ENCODE assay signal across 17 cellular contexts in the genomic region with DNA sequence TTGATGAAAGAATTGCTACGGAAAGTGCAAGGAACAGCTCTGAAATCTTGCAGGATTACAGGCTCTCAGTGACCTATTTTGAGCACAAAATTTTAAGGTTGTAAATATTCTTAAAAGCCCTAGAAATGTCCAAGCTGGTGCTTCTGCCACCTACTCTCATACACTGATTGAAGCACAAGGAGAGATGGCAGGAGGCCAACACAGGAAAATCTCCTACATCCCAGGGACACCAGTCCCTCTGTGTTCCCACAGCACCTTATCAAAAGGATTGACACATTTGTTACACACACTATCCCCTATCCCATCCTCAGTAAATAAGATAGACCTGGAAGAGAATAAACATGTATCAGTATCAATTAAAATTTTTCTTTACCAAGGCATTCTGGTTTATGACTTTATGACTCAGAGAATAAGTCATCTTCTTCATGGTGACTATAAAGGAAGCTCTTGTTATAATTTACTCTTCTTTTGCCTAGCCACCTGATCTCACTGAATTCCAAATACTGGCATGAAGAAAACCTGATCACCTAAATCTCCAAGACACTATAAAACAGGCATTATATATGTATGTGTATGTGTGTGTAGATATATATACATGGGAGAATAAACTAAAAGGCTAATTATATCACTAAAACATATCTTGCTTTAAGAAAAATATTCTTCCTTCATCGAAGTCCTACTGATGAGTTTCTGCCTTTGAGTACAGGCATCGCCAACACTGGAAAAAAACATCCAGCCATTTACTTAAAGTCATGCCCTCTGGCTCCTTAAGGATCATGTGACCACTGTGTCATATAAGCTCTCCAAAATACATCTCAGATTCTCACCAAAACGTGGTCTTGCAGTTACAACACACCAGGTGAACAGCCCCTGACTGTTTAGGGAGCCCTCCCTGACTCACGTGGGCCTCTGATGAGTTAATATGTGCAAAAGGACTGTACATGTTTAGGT.
DNase-seq lines count a peak whose midpoint lies in the region; ATAC-seq and TF ChIP-seq lines count a peak whose summit lies in the region.
"Had no signal": no experiment of that assay in that cellular context is flagged by ENCODE, and none has a peak within 500 bp of the region (broad histone marks: within the 10 kb centered on the region; RNA-seq: fewer than 3 reads in every experiment).

No MANE protein-coding gene starts in this region.

- no peak for ATAC-seq in GM21381 (IDR thresholded peaks at IDR 0.05; ENCODE audit: unreplicated experiment)
- ATAC-seq in activated CD8-positive, alpha-beta memory T cell treated with anti-CD3 and anti-CD28 coated beads, Interleukin-2, amount 10 ng/mL, durations not matched to agents 7 days and 5 days = no peak

- H3K36me3 Mint-ChIP-seq in activated CD8-positive, alpha-beta memory T cell treated with anti-CD3 and anti-CD28 coated beads, Interleukin-2, amount 10 ng/mL, durations not matched to agents 7 days and 5 days = no peaks in the 10 kb centered on the region
- H3K36me3 Mint-ChIP-seq in CD14-positive monocyte = no peaks in the 10 kb centered on the region

- H3K27me3 ChIP-seq in brain microvascular endothelial cell (replicated peaks) = no peaks in the 10 kb centered on the region
- H3K27me3 ChIP-seq: colonic mucosa had no signal

- no peaks in the 10 kb centered on the region for H3K36me3 ChIP-seq in brain microvascular endothelial cell (replicated peaks)
- H3K36me3 ChIP-seq: colonic mucosa had no signal

- H3K4me1 Mint-ChIP-seq in activated CD8-positive, alpha-beta memory T cell treated with anti-CD3 and anti-CD28 coated beads, Interleukin-2, amount 10 ng/mL, durations not matched to agents 7 days and 5 days = no peaks in the 10 kb centered on the region
- no peaks in the 10 kb centered on the region for H3K4me1 Mint-ChIP-seq in CD14-positive monocyte
- H3K4me1 Mint-ChIP-seq: activated CD4-positive, alpha-beta memory T cell treated with anti-CD3 and anti-CD28 coated beads, Interleukin-2, amount 10 ng/mL, durations not matched to agents 7 days and 5 days had no signal

- CTCF ChIA-PET in activated CD8-positive, alpha-beta memory T cell treated with anti-CD3 and anti-CD28 coated beads, Interleukin-2, amount 10 ng/mL, durations not matched to agents 7 days and 5 days (lab: Charles Lee) = no interaction called here

- H3K4me3 ChIP-seq in brain microvascular endothelial cell (ENCODE audit: low read depth, low read length) = no peak overlapping the region
- H3K4me3 ChIP-seq: colonic mucosa had no signal

- no peaks in the 10 kb centered on the region for H3K27me3 Mint-ChIP-seq in activated CD8-positive, alpha-beta memory T cell treated with anti-CD3 and anti-CD28 coated beads, Interleukin-2, amount 10 ng/mL, durations not matched to agents 7 days and 5 days
- peaks cover 0 to 2% (median 0%) of the 10 kb centered on the region in 3 donors for H3K27me3 Mint-ChIP-seq in CD14-positive monocyte (ENCODE audit: low read depth in 3 of 3)
- H3K27me3 Mint-ChIP-seq: activated CD4-positive, alpha-beta memory T cell treated with anti-CD3 and anti-CD28 coated beads, Interleukin-2, amount 10 ng/mL, durations not matched to agents 7 days and 5 days had no signal

- TF ChIP-seq CTCF in brain microvascular endothelial cell (IDR thresholded peaks at IDR 0.05; ENCODE audit: low read depth, low read length, missing control alignments) (no peak), CD14-positive monocyte (IDR thresholded peaks at IDR 0.05) (no peak)

- H3K27ac Mint-ChIP-seq in activated CD8-positive, alpha-beta memory T cell treated with anti-CD3 and anti-CD28 coated beads, Interleukin-2, amount 10 ng/mL, durations not matched to agents 7 days and 5 days = no peak overlapping the region
- H3K27ac Mint-ChIP-seq in CD14-positive monocyte = no peak overlapping the region
- H3K27ac Mint-ChIP-seq: activated CD4-positive, alpha-beta memory T cell treated with anti-CD3 and anti-CD28 coated beads, Interleukin-2, amount 10 ng/mL, durations not matched to agents 7 days and 5 days had no signal

- DNase-seq in COLO829 (ENCODE audit: low spot score) = peak; percentile 73
- peak; percentile 48 for DNase-seq in HT-29 (ENCODE audit: low spot score)
- peak; percentile 25 for DNase-seq in brain microvascular endothelial cell
- DNase-seq in kidney glomerular epithelial cell (lab: John Stamatoyannopoulos, UW) = peak; percentile 44
- DNase-seq in midbrain (lab: John Stamatoyannopoulos, UW) = no peak
- DNase-seq in activated CD8-positive, alpha-beta memory T cell treated with anti-CD3 and anti-CD28 coated beads, Interleukin-2, amount 10 ng/mL, durations not matched to agents 7 days and 5 days = no peak
- no peak for DNase-seq in CD14-positive monocyte (ENCODE audit: low spot score)
- DNase-seq: activated CD4-positive, alpha-beta memory T cell treated with anti-CD3 and anti-CD28 coated beads, Interleukin-2, amount 10 ng/mL, durations not matched to agents 7 days and 5 days; colonic mucosa; GOT3; NCI-H1417; NCI-H345; right cardiac atrium; stimulated activated CD4-positive, alpha-beta T cell treated with anti-CD3 and anti-CD28 coated beads, Interleukin-4, amount 100 ng/mL, for 1 hour had no signal

- in situ Hi-C loops in brain microvascular endothelial cell (cut with HindIII; ENCODE audit: low pct_ligation_motif_present, low sequenced_read_pairs) = no loop called here

- H3K4me3 Mint-ChIP-seq in activated CD8-positive, alpha-beta memory T cell treated with anti-CD3 and anti-CD28 coated beads, Interleukin-2, amount 10 ng/mL, durations not matched to agents 7 days and 5 days = no peak overlapping the region
- H3K4me3 Mint-ChIP-seq in CD14-positive monocyte = no peak overlapping the region
- H3K4me3 Mint-ChIP-seq: activated CD4-positive, alpha-beta memory T cell treated with anti-CD3 and anti-CD28 coated beads, Interleukin-2, amount 10 ng/mL, durations not matched to agents 7 days and 5 days; neural crest cell had no signal

- no peaks in the 10 kb centered on the region for H3K9me3 Mint-ChIP-seq in activated CD8-positive, alpha-beta memory T cell treated with anti-CD3 and anti-CD28 coated beads, Interleukin-2, amount 10 ng/mL, durations not matched to agents 7 days and 5 days (ENCODE audit: low read depth)
- H3K9me3 Mint-ChIP-seq in CD14-positive monocyte = peaks cover 2 to 18% (median 8%) of the 10 kb centered on the region in 7 donors
- H3K9me3 Mint-ChIP-seq: activated CD4-positive, alpha-beta memory T cell treated with anti-CD3 and anti-CD28 coated beads, Interleukin-2, amount 10 ng/mL, durations not matched to agents 7 days and 5 days; neural crest cell had no signal

- intact Hi-C loops in CD14-positive monocyte (cut with micrococcal nuclease) = no loop called here

- peak overlapping the region; percentile 74 for H3K27ac ChIP-seq in brain microvascular endothelial cell
- H3K27ac ChIP-seq: colonic mucosa, VCaP had no signal

Comparison
In these comparisons a context has a peak if more than half of its experiments do, and no peak if none do; other contexts are left out.
1. DNase-seq: peak in COLO829 (single experiment), HT-29 (single experiment), brain microvascular endothelial cell (single experiment) and kidney glomerular epithelial cell (single experiment); none in midbrain (single experiment), activated CD8-positive, alpha-beta memory T cell treated with anti-CD3 and anti-CD28 coated beads, Interleukin-2, amount 10 ng/mL, durations not matched to agents 7 days and 5 days (single experiment) and CD14-positive monocyte (single experiment).